In genomic region chr3:48663489-48664312, GRCh38 we compare ENCODE assay signal across 1 cellular context.
TF ChIP-seq lines count a peak whose summit lies in the region.

No MANE protein-coding gene starts in this region.

TF ChIP-seq in HepG2, 621 proteins besides CTCF, POLR2A, EP300 and RAD21 (continued from another document and continues in another):
- TF ChIP-seq REST (IDR thresholded peaks at IDR 0.05; ENCODE audit: borderline replicate concordance in 1 of 2, low read depth in 1 of 2, low read length in 2 of 2) (peak in 1 of 2 experiments; percentile 34; a peak in 1 of 4 replicates), ZNF556 (CRISPR knock-in tag; IDR thresholded peaks at IDR 0.05; ENCODE audit: borderline replicate concordance) (no peak), ZSCAN5A (CRISPR knock-in tag; IDR thresholded peaks at IDR 0.05; ENCODE audit: borderline replicate concordance) (0 out of 2 replicates have a peak, but pooled peaks have one; percentile 23), RNF219 (CRISPR knock-in tag; IDR thresholded peaks at IDR 0.05) (no peak), HNRNPUL1 (IDR thresholded peaks at IDR 0.05; ENCODE audit: low read depth, low read length) (no peak), AHDC1 (CRISPR knock-in tag; IDR thresholded peaks at IDR 0.05; ENCODE audit: borderline replicate concordance) (no peak; the same call in 1 of the 2 replicates), NFE2L2 (IDR thresholded peaks at IDR 0.05; ENCODE audit: low read length) (no peak), ZNF605 (CRISPR knock-in tag; IDR thresholded peaks at IDR 0.05) (peak; percentile 30; the same call in 1 of the 2 replicates), GLI4 (CRISPR knock-in tag; IDR thresholded peaks at IDR 0.05; ENCODE audit: borderline replicate concordance) (no peak), CHCHD3 (CRISPR knock-in tag; IDR thresholded peaks at IDR 0.05) (peak; percentile 57; the same call in 1 of the 2 replicates), FOXO1 (CRISPR knock-in tag; IDR thresholded peaks at IDR 0.05) (peak; percentile 13; the same call in 1 of the 2 replicates), FOXC1 (CRISPR knock-in tag; IDR thresholded peaks at IDR 0.05; ENCODE audit: borderline replicate concordance) (peak; percentile 91; the same call in 1 of the 2 replicates), NFKB2 (CRISPR knock-in tag; IDR thresholded peaks at IDR 0.05; ENCODE audit: borderline replicate concordance) (peak; percentile 74), ZNF331 (CRISPR knock-in tag; IDR thresholded peaks at IDR 0.05) (peak; percentile 35; the same call in 1 of the 2 replicates), MLLT10 (CRISPR knock-in tag; IDR thresholded peaks at IDR 0.05) (no peak), UBTF (CRISPR knock-in tag; IDR thresholded peaks at IDR 0.05) (peak; percentile 80), ATF7 (IDR thresholded peaks at IDR 0.05) (peak; percentile 96), ATF7 (CRISPR knock-in tag; IDR thresholded peaks at IDR 0.05) (peak; percentile 98), ZNF780A (CRISPR knock-in tag; IDR thresholded peaks at IDR 0.05) (no peak; the same call in 1 of the 2 replicates), NONO (IDR thresholded peaks at IDR 0.05) (no peak), NONO (CRISPR knock-in tag; conservative IDR thresholded peaks at IDR 0.05) (peak; percentile 91), FOXA1 (IDR thresholded peaks at IDR 0.05) (no peak), FOXA1 (CRISPR knock-in tag; IDR thresholded peaks at IDR 0.05) (no peak), ZNF552 (CRISPR knock-in tag; IDR thresholded peaks at IDR 0.05; ENCODE audit: borderline replicate concordance) (no peak), KAT2B (IDR thresholded peaks at IDR 0.05; ENCODE audit: borderline replicate concordance, low read depth, low read length) (no peak), ZSCAN9 (CRISPR knock-in tag; IDR thresholded peaks at IDR 0.05; ENCODE audit: borderline replicate concordance) (no peak), GPN1 (CRISPR knock-in tag; IDR thresholded peaks at IDR 0.05; ENCODE audit: borderline replicate concordance) (no peak), YEATS2 (CRISPR knock-in tag; IDR thresholded peaks at IDR 0.05; ENCODE audit: borderline replicate concordance) (peak; percentile 50; the same call in 1 of the 2 replicates), GMEB2 (CRISPR knock-in tag; IDR thresholded peaks at IDR 0.05; ENCODE audit: low read depth) (0 out of 2 replicates have a peak, but pooled peaks have one; percentile 30), ZNF784 (CRISPR knock-in tag; IDR thresholded peaks at IDR 0.05; ENCODE audit: borderline replicate concordance) (0 out of 2 replicates have a peak, but pooled peaks have one; percentile 77), ZNF672 (CRISPR knock-in tag; IDR thresholded peaks at IDR 0.05) (0 out of 2 replicates have a peak, but pooled peaks have one; percentile 38), ZFP36 (IDR thresholded peaks at IDR 0.05; ENCODE audit: borderline replicate concordance, low read depth, low read length, partially characterized antibody) (no peak), ZNF839 (CRISPR knock-in tag; IDR thresholded peaks at IDR 0.05; ENCODE audit: borderline replicate concordance) (0 out of 2 replicates have a peak, but pooled peaks have one; percentile 33)
